Comparison of ENCODE assay signal across 18 cellular contexts in the genomic region with DNA sequence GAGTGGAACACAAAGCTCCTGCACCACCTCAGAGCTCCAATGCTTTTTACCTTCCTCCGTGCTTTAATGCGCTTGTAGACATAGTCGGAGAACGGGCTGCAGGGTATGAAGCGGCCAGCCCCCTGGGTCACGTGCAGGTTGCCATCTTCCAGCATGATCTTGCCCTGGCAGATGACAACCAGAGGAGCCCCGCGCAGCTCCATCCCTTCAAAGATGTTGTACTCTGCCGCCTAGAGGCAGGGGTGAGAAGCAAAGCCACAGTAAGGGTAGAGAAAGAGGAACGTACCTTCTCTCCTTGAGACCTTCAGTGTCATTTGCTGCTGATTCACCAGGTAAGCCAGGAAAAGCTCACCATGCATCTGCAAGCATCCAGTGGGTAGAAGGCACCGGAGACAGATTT.
A peak's percentile ranks its signal among the peaks of the same experiment; 100 is the strongest.
DNase-seq lines count a peak whose midpoint lies in the region; ATAC-seq and TF ChIP-seq lines count a peak whose summit lies in the region.
"Had no signal": no experiment of that assay in that cellular context is flagged by ENCODE, and none has a peak within 500 bp of the region (broad histone marks: within the 10 kb centered on the region; RNA-seq: fewer than 3 reads in every experiment).

No MANE protein-coding gene starts in this region.

- peaks cover 0 to under 1% (median 0%) of the 10 kb centered on the region in 11 donors for H3K9me3 ChIP-seq in heart right ventricle
- H3K9me3 ChIP-seq: SJSA1 had no signal

- H3K4me1 ChIP-seq in mesendoderm (ENCODE audit: control insufficient read depth, low read depth, low read length) (peaks cover 9% of the 10 kb centered on the region), heart right ventricle (peaks cover 0 to 8% (median 0%) of the 10 kb centered on the region in 9 donors)

- H3K4me3 ChIP-seq in astrocyte of the spinal cord (ENCODE audit: low read depth, low read length) (no peak overlapping the region), mesendoderm (ENCODE audit: low read length) (no peak overlapping the region), heart right ventricle (no peak overlapping the region)
- H3K4me3 ChIP-seq: SJSA1 had no signal

- no peak overlapping the region for H3K27ac ChIP-seq in mesendoderm (ENCODE audit: low read depth, low read length)
- H3K27ac ChIP-seq in heart right ventricle: no peak overlapping the region
- H3K27ac ChIP-seq: SJSA1 had no signal

- no peak overlapping the region for H3K56ac ChIP-seq in mesendoderm (ENCODE audit: low read length)

- no peak overlapping the region for H2BK5ac ChIP-seq in mesendoderm (ENCODE audit: low read length)

- DNase-seq in SIG-M5 treated with dmso at 0.1 percent for 504 hours (lab: John Stamatoyannopoulos, UW; ENCODE audit: unreplicated experiment) (peak; percentile 44), SIG-M5 (lab: John Stamatoyannopoulos, UW) (no peak), Kasumi-1 (lab: John Stamatoyannopoulos, UW) (peak; percentile 38 to 58), astrocyte of the spinal cord (ENCODE audit: low read depth, low spot score) (no peak), mesendoderm (peak; percentile 74), NCI-H524 (lab: John Stamatoyannopoulos, UW) (no peak), heart right ventricle (no peak)
- DNase-seq: activated CD4-positive, alpha-beta memory T cell treated with anti-CD3 and anti-CD28 coated beads for 36 hours; activated naive CD8-positive, alpha-beta T cell treated with anti-CD3 and anti-CD28 coated beads, Interleukin-2, amount 10 ng/mL, durations not matched to agents 7 days and 5 days; activated T-cell treated with anti-CD3 and anti-CD28 coated beads, Interleukin-2, amount 50 U/mL, for 4 hours; GDM1; naive B cell; NCI-H1417; NCI-H2227 treated with DMSO at 0.1 percent for 48 hours; stimulated activated CD4-positive, alpha-beta T cell treated with anti-CD3 and anti-CD28 coated beads, Interleukin-12 subunit alpha, Interleukin-12 subunit beta, amount 100 ng/mL, for 4 hours; stimulated activated naive CD8-positive, alpha-beta T cell treated with anti-CD3 and anti-CD28 coated beads, Interleukin-15, Interleukin-2, amounts not matched to agents 100 U/mL and 50 U/mL, for 24 hours had no signal

- H3K18ac ChIP-seq in mesendoderm (ENCODE audit: low read length): no peak overlapping the region

- H3K79me1 ChIP-seq in mesendoderm (ENCODE audit: low read length): no peaks in the 10 kb centered on the region

- H4K8ac ChIP-seq in mesendoderm (ENCODE audit: low read depth, low read length): no peak overlapping the region

- H2AK5ac ChIP-seq in mesendoderm (ENCODE audit: low read length): no peak overlapping the region

- no peak overlapping the region for H3K23ac ChIP-seq in mesendoderm (ENCODE audit: low read length)

- in situ Hi-C loops in astrocyte of the spinal cord (cut with HindIII; ENCODE audit: low sequenced_read_pairs): no loop called here

- no peak overlapping the region for H3K9ac ChIP-seq in mesendoderm (ENCODE audit: low read length)

- no CpG with 5 or more reads among the region's 11 CpGs for WGBS in mesendoderm (ENCODE audit: extremely low coverage, insufficient coverage, low lambda C conversion rate)
- 82 to 94% methylated on average over 11 of the region's 11 CpGs for WGBS in heart right ventricle, 2 donors

- no peak for ATAC-seq in HG03520 (IDR thresholded peaks at IDR 0.05; ENCODE audit: unreplicated experiment)
- ATAC-seq in heart right ventricle: no peak
- ATAC-seq: activated T-cell treated with anti-CD3 and anti-CD28 coated beads, Interleukin-2, amount 50 U/mL, for 4 hours; stimulated activated naive CD8-positive, alpha-beta T cell treated with anti-CD3 and anti-CD28 coated beads, Interleukin-15, Interleukin-2, amounts not matched to agents 100 U/mL and 50 U/mL, for 24 hours had no signal

- intact Hi-C loops in heart right ventricle (cut with DNase I): loop anchor here in 3 of 10 donors (10.0 kb wide), 1 partner anchor 177 kb away; no protein-coding TSS in a partner anchor

- no peak overlapping the region for H4K5ac ChIP-seq in mesendoderm (ENCODE audit: low read length)

- peaks cover 7% of the 10 kb centered on the region for H3K36me3 ChIP-seq in mesendoderm (ENCODE audit: control insufficient read depth, insufficient read depth, low read length)
- peaks cover 0 to 93% (median 18%) of the 10 kb centered on the region in 9 donors for H3K36me3 ChIP-seq in heart right ventricle

- TF ChIP-seq CTCF in astrocyte of the spinal cord (IDR thresholded peaks at IDR 0.05; ENCODE audit: low read depth, low read length) (peak; percentile 21), heart right ventricle (IDR thresholded peaks at IDR 0.05) (no peak)

- H3K4me2 ChIP-seq in mesendoderm (ENCODE audit: low read length): no peak overlapping the region

- no peak overlapping the region for H2BK15ac ChIP-seq in mesendoderm (replicated peaks; ENCODE audit: low read depth)

- H2BK120ac ChIP-seq in mesendoderm (ENCODE audit: low read depth, low read length): no peak overlapping the region

- H3K27me3 ChIP-seq in mesendoderm (ENCODE audit: insufficient read depth, low read length, poor library complexity) (no peaks in the 10 kb centered on the region), heart right ventricle (no peaks in the 10 kb centered on the region)
- H3K27me3 ChIP-seq: SJSA1 had no signal

- H3K4ac ChIP-seq in mesendoderm (ENCODE audit: low read depth, low read length): no peak overlapping the region

- H3K79me2 ChIP-seq in mesendoderm (ENCODE audit: control insufficient read depth, insufficient read depth, low read length): no peaks in the 10 kb centered on the region

Comparison
In these comparisons a context has a peak if more than half of its experiments do, and no peak if none do; other contexts are left out.
1. DNase-seq: peak in SIG-M5 treated with dmso at 0.1 percent for 504 hours (single experiment), Kasumi-1 (2 of 2) and mesendoderm (single experiment); none in SIG-M5 (single experiment), astrocyte of the spinal cord (single experiment), NCI-H524 (0 of 2) and heart right ventricle (0 of 2).